21 cellular contexts compared by ENCODE assay signal in the genomic region with DNA sequence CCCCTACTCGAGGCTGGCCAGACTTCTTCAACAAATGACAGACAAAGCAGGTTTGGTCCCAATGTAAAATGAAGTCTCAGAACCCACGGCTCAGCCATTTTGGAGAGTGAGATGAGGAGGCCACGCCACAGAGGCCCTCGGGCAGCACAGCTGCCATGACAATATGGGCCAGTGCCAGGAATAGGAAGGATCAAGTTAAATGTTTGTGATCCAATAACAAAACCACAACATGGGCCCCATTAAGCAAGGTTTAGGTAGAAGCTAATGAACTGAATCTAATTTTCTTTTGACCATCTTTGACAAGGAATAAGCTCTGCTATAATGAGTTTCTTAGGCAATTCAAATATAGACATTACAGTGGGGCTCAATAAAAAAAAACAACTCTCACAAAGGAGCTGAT. TPM values are rescaled to one million over a fixed set of nuclear protein-coding genes. Genes with fewer than 3 reads are reported as not detected.
DNase-seq lines count a peak whose midpoint lies in the region; ATAC-seq and TF ChIP-seq lines count a peak whose summit lies in the region.
"Had no signal": no experiment of that assay in that cellular context is flagged by ENCODE, and none has a peak within 500 bp of the region (broad histone marks: within the 10 kb centered on the region; RNA-seq: fewer than 3 reads in every experiment).

No MANE protein-coding gene starts in this region.

- H3K4me1 Mint-ChIP-seq in immature natural killer cell: peaks cover 42 to 70% of the 10 kb centered on the region in 2 donors
- H3K4me1 Mint-ChIP-seq in activated CD4-positive, alpha-beta T cell treated with anti-CD3 and anti-CD28 coated beads for 36 hours: peaks cover 44% of the 10 kb centered on the region

- H3K27ac Mint-ChIP-seq in immature natural killer cell: peak overlapping the region in 4 of 6 donors; percentile 22 to 80 (median 50)
- no peak overlapping the region for H3K27ac Mint-ChIP-seq in activated CD4-positive, alpha-beta T cell treated with anti-CD3 and anti-CD28 coated beads for 36 hours
- H3K27ac Mint-ChIP-seq: activated T-cell treated with anti-CD3 and anti-CD28 coated beads, Interleukin-2, amount 50 U/mL, for 72 hours; IgD-negative memory B cell had no signal

- no peak for TF ChIP-seq CTCF in RWPE1 (conservative IDR thresholded peaks at IDR 0.05; ENCODE audit: low read depth)

- CTCF ChIA-PET in RWPE1 (lab: Yijun Ruan, JAX): interaction anchor here (0.7 kb wide), 1 partner anchor 10 kb away, joined by 3 read pairs; no protein-coding TSS in a partner anchor
- CTCF ChIA-PET in activated CD4-positive, alpha-beta T cell treated with anti-CD3 and anti-CD28 coated beads for 36 hours (lab: Charles Lee): interaction anchor here (0.6 to 1.1 kb wide), 2 partner anchors 16 to 207 kb away, joined by 3 read pairs; no protein-coding TSS in a partner anchor

- no peak overlapping the region for H3K4me3 Mint-ChIP-seq in immature natural killer cell
- no peak overlapping the region for H3K4me3 Mint-ChIP-seq in activated CD4-positive, alpha-beta T cell treated with anti-CD3 and anti-CD28 coated beads for 36 hours
- H3K4me3 Mint-ChIP-seq: activated T-cell treated with anti-CD3 and anti-CD28 coated beads, Interleukin-2, amount 50 U/mL, for 72 hours; CD4-positive, CD25-positive, alpha-beta regulatory T cell had no signal

- DNase-seq in DMS79 (lab: John Stamatoyannopoulos, UW) (peak; percentile 61), NCI-H128 (lab: John Stamatoyannopoulos, UW; ENCODE audit: unreplicated experiment) (peak; percentile 16), NCI-H748 (lab: John Stamatoyannopoulos, UW; ENCODE audit: unreplicated experiment) (peak; percentile 88), immature natural killer cell (no peak), RWPE1 (ENCODE audit: low spot score) (no peak), cerebellum (ENCODE audit: low spot score) (no peak), LoVo (ENCODE audit: low spot score) (no peak)
- DNase-seq in activated CD4-positive, alpha-beta T cell treated with anti-CD3 and anti-CD28 coated beads for 36 hours: no peak
- DNase-seq: activated CD4-positive, alpha-beta T cell treated with anti-CD3 and anti-CD28 coated beads for 48 hours; activated naive CD4-positive, alpha-beta T cell treated with anti-CD3 and anti-CD28 coated beads, Interleukin-2, amount 50 U/mL, for 16 hours; activated T-cell treated with anti-CD3 and anti-CD28 coated beads, Interleukin-2, amount 50 U/mL, for 72 hours; CD4-positive, CD25-positive, alpha-beta regulatory T cell; DMS53; heart left ventricle; MG63; mucosa of descending colon; NCI-H526 treated with DMSO at 0.1 percent for 48 hours; PC-3 had no signal

- ATAC-seq in activated CD4-positive, alpha-beta T cell treated with anti-CD3 and anti-CD28 coated beads for 36 hours: no peak
- ATAC-seq: activated T-cell treated with anti-CD3 and anti-CD28 coated beads, Interleukin-2, amount 50 U/mL, for 72 hours; heart left ventricle; left lobe of liver; mucosa of descending colon; PC-3 had no signal

- no peak overlapping the region for H3K27ac ChIP-seq in RWPE1
- H3K27ac ChIP-seq: heart left ventricle, suprapubic skin had no signal

- H3K9me3 Mint-ChIP-seq in immature natural killer cell: no peaks in the 10 kb centered on the region
- H3K9me3 Mint-ChIP-seq in activated CD4-positive, alpha-beta T cell treated with anti-CD3 and anti-CD28 coated beads for 36 hours (ENCODE audit: low read depth): no peaks in the 10 kb centered on the region
- H3K9me3 Mint-ChIP-seq: activated T-cell treated with anti-CD3 and anti-CD28 coated beads, Interleukin-2, amount 50 U/mL, for 72 hours; CD4-positive, CD25-positive, alpha-beta regulatory T cell had no signal

- H3K36me3 Mint-ChIP-seq in immature natural killer cell: peaks cover 5 to 6% (median 5%) of the 10 kb centered on the region in 3 donors
- peaks cover 29% of the 10 kb centered on the region for H3K36me3 Mint-ChIP-seq in activated CD4-positive, alpha-beta T cell treated with anti-CD3 and anti-CD28 coated beads for 36 hours (ENCODE audit: low read depth)

- intact Hi-C loops in activated CD4-positive, alpha-beta T cell treated with anti-CD3 and anti-CD28 coated beads for 36 hours (cut with DNase I, micrococcal nuclease): loop anchor here in 1 of 2 experiments (5.0 kb wide), 1 partner anchor 84 kb away; no protein-coding TSS in a partner anchor

- no peaks in the 10 kb centered on the region for H3K27me3 Mint-ChIP-seq in immature natural killer cell (ENCODE audit: low read depth in 3 of 3)
- no peaks in the 10 kb centered on the region for H3K27me3 Mint-ChIP-seq in activated CD4-positive, alpha-beta T cell treated with anti-CD3 and anti-CD28 coated beads for 36 hours
- H3K27me3 Mint-ChIP-seq: CD4-positive, CD25-positive, alpha-beta regulatory T cell; IgD-negative memory B cell had no signal

- POLR2A ChIA-PET in RWPE1 (lab: Yijun Ruan, JAX; ENCODE audit: low non-redundant PET): no interaction called here
- POLR2A ChIA-PET in activated CD4-positive, alpha-beta T cell treated with anti-CD3 and anti-CD28 coated beads for 36 hours (lab: Charles Lee): no interaction called here

RNA-seq across cellular contexts. Expression of a gene that starts 52.6 kb away (rescaled TPM):
- polyA plus RNA-seq in immature natural killer cell: 100 to 1,000 TPM in 2 of 3 donors, 10 to 100 TPM in 1; 96.5 to 194 (median 109) TPM
- 26.6 TPM for total RNA-seq in cerebellum
- 100 to 1,000 TPM; 101 to 113 TPM for total RNA-seq in activated CD4-positive, alpha-beta T cell treated with anti-CD3 and anti-CD28 coated beads for 36 hours

Comparison
In these comparisons a context has a peak if more than half of its experiments do, and no peak if none do; other contexts are left out.
1. DNase-seq: peak in DMS79 (single experiment), NCI-H128 (single experiment) and NCI-H748 (single experiment); none in immature natural killer cell (0 of 3), RWPE1 (single experiment), cerebellum (single experiment), LoVo (single experiment) and activated CD4-positive, alpha-beta T cell treated with anti-CD3 and anti-CD28 coated beads for 36 hours (single experiment).